In the genomic region with DNA sequence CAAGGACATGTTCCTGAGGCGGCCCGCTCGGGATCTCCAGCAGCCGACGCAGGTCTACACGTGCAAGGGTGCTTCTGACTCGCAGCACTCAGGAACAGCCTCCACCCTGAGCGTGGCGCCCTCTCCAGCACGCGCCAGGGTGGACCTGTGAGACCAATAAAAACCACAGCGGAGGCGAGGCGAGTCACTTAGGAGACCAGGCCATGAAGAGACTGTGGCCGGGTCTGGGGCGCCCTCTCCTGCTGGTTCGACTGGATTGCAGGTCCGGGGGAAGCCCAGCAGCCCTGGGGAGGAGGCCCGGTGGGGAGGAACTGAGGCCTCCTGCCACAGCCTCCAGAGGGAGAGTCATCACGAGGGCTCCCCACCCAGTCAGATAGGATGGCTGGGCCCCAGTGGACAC, we compare ENCODE assay signal across 6 cellular contexts. TPM values are rescaled to one million over a fixed set of nuclear protein-coding genes. Genes with fewer than 3 reads are reported as not detected.
DNase-seq lines count a peak whose midpoint lies in the region; ATAC-seq, FAIRE-seq and TF ChIP-seq lines count a peak whose summit lies in the region.
"Not testable (repeated sequence)": the region's sequence is repeated elsewhere in the genome, so short reads cannot be mapped to it uniquely, and the experiment has no call there.

No MANE protein-coding gene starts in this region.

- not testable (repeated sequence) for TF ChIP-seq POLR2A in right lobe of liver (IDR thresholded peaks at IDR 0.05)

- not testable (repeated sequence) for H3K9me3 ChIP-seq in right lobe of liver; aorta (ENCODE audit: control insufficient read depth, low read length)

- FAIRE-seq in RCC 7860 (lab: Jason Lieb, UNC): peak; percentile 80
- peak; percentile 75 for FAIRE-seq in bronchial epithelial cell (lab: Jason Lieb, UNC)

- intact Hi-C loops in right lobe of liver (cut with DNase I); aorta (cut with DNase I): not testable (repeated sequence)

- H3K4me3 ChIP-seq in bronchial epithelial cell (ENCODE audit: low read depth, low read length); right lobe of liver; aorta (ENCODE audit: low read length in 2 of 2): not testable (repeated sequence)

- not testable (repeated sequence) for TF ChIP-seq CTCF in bronchial epithelial cell (IDR thresholded peaks at IDR 0.05; ENCODE audit: insufficient read depth, low read length, severe bottlenecking); right lobe of liver (IDR thresholded peaks at IDR 0.05)

- H3K36me3 ChIP-seq in bronchial epithelial cell (ENCODE audit: control insufficient read depth, insufficient read depth, low read length); right lobe of liver; aorta (ENCODE audit: control insufficient read depth in 1 of 2, insufficient read depth in 2 of 2, low read length in 1 of 2): not testable (repeated sequence)

- peak; percentile 28 for ATAC-seq in GM19023 (IDR thresholded peaks at IDR 0.05; ENCODE audit: unreplicated experiment)
- peak; percentile 25 for ATAC-seq in HG02610 (IDR thresholded peaks at IDR 0.05; ENCODE audit: unreplicated experiment)
- peak; percentile 12 to 48 (median 34) for ATAC-seq in right lobe of liver
- peak; percentile 46 for ATAC-seq in aorta (ENCODE audit: low FRiP score)

- not testable (repeated sequence) for H3K4me1 ChIP-seq in right lobe of liver; aorta (ENCODE audit: control insufficient read depth in 1 of 2, insufficient read depth in 2 of 2, low read length in 2 of 2)

- WGBS in right lobe of liver (ENCODE audit: insufficient coverage, low coverage, low lambda C conversion rate, missing lambda C conversion rate): no CpG with 5 or more reads among the region's 20 CpGs
- WGBS in aorta, 2 donors: no CpG with 5 or more reads among the region's 20 CpGs

- not testable (repeated sequence) for H3K27me3 ChIP-seq in bronchial epithelial cell (ENCODE audit: control insufficient read depth, insufficient read depth, low read length); right lobe of liver; aorta (ENCODE audit: control insufficient read depth in 1 of 2, insufficient read depth in 2 of 2, low read length in 1 of 2)

- not testable (repeated sequence) for H3K27ac ChIP-seq in right lobe of liver; aorta (ENCODE audit: low read depth in 1 of 2, low read length in 2 of 2)

- not testable (repeated sequence) for DNase-seq in RCC 7860 (ENCODE audit: low spot score); bronchial epithelial cell (ENCODE audit: low read depth); right lobe of liver; aorta

RNA-seq across cellular contexts. Expression of gene EMD, which starts 9.0 kb away (rescaled TPM):
- total RNA-seq in bronchial epithelial cell: 16.1 and 27.3 TPM in 2 replicates
- total RNA-seq in right lobe of liver: 10 to 100 TPM; 19.8 to 28.8 (median 24.2) TPM
- 10 to 100 TPM; 49.9 to 73.1 TPM for total RNA-seq in aorta
- 100 to 1,000 TPM in 1 of 2 donors, 10 to 100 TPM in 1; 97.7 to 157 TPM for polyA plus RNA-seq in aorta

RNA-seq across cellular contexts. Expression of gene RPL10, which starts 10.1 kb away (rescaled TPM):
- 2,240 and 6,023 TPM in 2 replicates for total RNA-seq in bronchial epithelial cell
- total RNA-seq in right lobe of liver: 1,000 to 10,000 TPM in 5 of 6 experiments, 100 to 1,000 TPM in 1; 899 to 1,899 (median 1,157) TPM
- total RNA-seq in aorta: 1,000 to 10,000 TPM; 2,525 to 2,861 TPM
- 1,000 to 10,000 TPM; 7,028 to 7,505 TPM for polyA plus RNA-seq in aorta

RNA-seq across cellular contexts. Expression of gene FLNA, which starts 13.7 kb away (rescaled TPM):
- total RNA-seq in bronchial epithelial cell (676 and 858 TPM in 2 replicates), right lobe of liver (100 to 1,000 TPM in 1 of 6 experiments, 10 to 100 TPM in 5; 46.8 to 124 (median 82.6) TPM), aorta (1,000 to 10,000 TPM; 4,329 to 7,587 TPM)
- polyA plus RNA-seq in aorta: 1,000 to 10,000 TPM in 1 of 2 donors, 100 to 1,000 TPM in 1; 515 to 7,857 TPM

RNA-seq across cellular contexts. Expression of gene DNASE1L1, which starts 21.0 kb away (rescaled TPM):
- 38.7 and 70.7 TPM in 2 replicates for total RNA-seq in bronchial epithelial cell
- 10 to 100 TPM; 11.7 to 19.5 (median 14.9) TPM for total RNA-seq in right lobe of liver
- 10 to 100 TPM; 25.9 to 29.0 TPM for total RNA-seq in aorta
- 10 to 100 TPM; 37.3 to 46.2 TPM for polyA plus RNA-seq in aorta

RNA-seq across cellular contexts. Expression of gene TAFAZZIN, which starts 23.2 kb away (rescaled TPM):
- total RNA-seq in bronchial epithelial cell (20.6 and 22.4 TPM in 2 replicates), right lobe of liver (10 to 100 TPM; 12.6 to 23.0 (median 17.3) TPM), aorta (10 to 100 TPM; 30.8 to 59.6 TPM)
- 100 to 1,000 TPM in 1 of 2 donors, 1 to 10 TPM in 1; 5.5 to 129 TPM for polyA plus RNA-seq in aorta
